In genomic region chr2:10446631-10447030, GRCh38 we compare ENCODE assay signal across 9 cellular contexts. TPM values are rescaled to one million over a fixed set of nuclear protein-coding genes. Genes with fewer than 3 reads are reported as not detected.
DNase-seq lines count a peak whose midpoint lies in the region; ATAC-seq, FAIRE-seq and TF ChIP-seq lines count a peak whose summit lies in the region.
"Had no signal": no experiment of that assay in that cellular context is flagged by ENCODE, and none has a peak within 500 bp of the region (broad histone marks: within the 10 kb centered on the region; RNA-seq: fewer than 3 reads in every experiment).

No MANE protein-coding gene starts in this region.

- peaks cover 22% of the 10 kb centered on the region for H3K36me3 Mint-ChIP-seq in activated naive CD8-positive, alpha-beta T cell

- peak overlapping the region; percentile 72 for H3K27ac Mint-ChIP-seq in activated naive CD8-positive, alpha-beta T cell

- no peak for TF ChIP-seq EP300 in A549 (IDR thresholded peaks at IDR 0.05)

- H3K9me3 ChIP-seq in A549 (no peaks in the 10 kb centered on the region), HAP-1 (no peaks in the 10 kb centered on the region), lower lobe of right lung (no peaks in the 10 kb centered on the region)

- intact Hi-C loops in lower lobe of right lung (cut with DNase I): no loop called here

- H3K27ac ChIP-seq in A549: peak overlapping the region in 1 of 2 experiments; percentile 90; a peak in 2 of 6 replicates
- peak overlapping the region; percentile 93 for H3K27ac ChIP-seq in lower lobe of right lung

- 85% methylated on average over 6 of the region's 6 CpGs for WGBS in A549 (ENCODE audit: missing lambda C conversion rate)

- H3K4me3 ChIP-seq in A549 (peak overlapping the region; percentile 78), HAP-1 (peak overlapping the region; percentile 54), lower lobe of right lung (peak overlapping the region; percentile 65)

- H3K36me3 ChIP-seq in HAP-1 (replicated peaks) (peaks cover 43% of the 10 kb centered on the region), lower lobe of right lung (peaks cover 33% of the 10 kb centered on the region)

- POLR2A ChIA-PET in A549 (lab: Yijun Ruan, JAX): interaction anchor here (0.5 to 3.0 kb wide), 5 partner anchors 7 to 53 kb away, joined by 4 to 24 read pairs (median 10); no protein-coding TSS in a partner anchor

- H3K4me2 ChIP-seq in A549: peak overlapping the region; percentile 92

- no peak for TF ChIP-seq POLR2A in A549 (IDR thresholded peaks at IDR 0.05; ENCODE audit: low read length)

- DNase-seq in A549 (ENCODE audit: low read depth in 1 of 2, low spot score in 1 of 2) (no peak), HAP-1 (ENCODE audit: low spot score in 2 of 2) (peak in 1 of 2 experiments; percentile 25), lower lobe of right lung (no peak), UCSD-AML1 (lab: John Stamatoyannopoulos, UW; ENCODE audit: unreplicated experiment) (no peak), NCI-H2081 (lab: John Stamatoyannopoulos, UW) (no peak), germinal center (ENCODE audit: low spot score) (no peak)
- DNase-seq: effector CD4-positive, alpha-beta T cell had no signal

- in situ Hi-C loops in HAP-1 (cut with MboI; ENCODE audit: low sequenced_read_pairs): loop anchor here (10.0 kb wide), 1 partner anchor 218 kb away; no protein-coding TSS in a partner anchor

- H3K9me3 Mint-ChIP-seq in activated naive CD8-positive, alpha-beta T cell (ENCODE audit: low read depth): no peaks in the 10 kb centered on the region

- CTCF ChIA-PET in A549 (lab: Yijun Ruan, JAX): interaction anchor here (0.7 to 6.7 kb wide), 12 partner anchors 12 to 989 kb away, joined by 3 to 74 read pairs (median 4); no protein-coding TSS in a partner anchor

- H3K4me1 Mint-ChIP-seq in activated naive CD8-positive, alpha-beta T cell (ENCODE audit: low read depth): peaks cover 54% of the 10 kb centered on the region

- no peak for ATAC-seq in A549
- no peak for ATAC-seq in lower lobe of right lung
- ATAC-seq in HG03571 (IDR thresholded peaks at IDR 0.05; ENCODE audit: unreplicated experiment): no peak

- no peak for TF ChIP-seq RAD21 in A549 (conservative IDR thresholded peaks at IDR 0.05 in 1 of 2, IDR thresholded peaks at IDR 0.05 in 1 of 2)

- no peak for FAIRE-seq in A549 (lab: Jason Lieb, UNC)

- TF ChIP-seq CTCF in A549 (IDR thresholded peaks at IDR 0.05) (no peak), lower lobe of right lung (IDR thresholded peaks at IDR 0.05) (no peak)

- H3K4me1 ChIP-seq in A549 (peaks cover 43% of the 10 kb centered on the region), HAP-1 (peaks cover 16% of the 10 kb centered on the region), lower lobe of right lung (peaks cover 43% of the 10 kb centered on the region)

- H3K27me3 Mint-ChIP-seq in activated naive CD8-positive, alpha-beta T cell: no peaks in the 10 kb centered on the region

- H3K4me3 Mint-ChIP-seq in activated naive CD8-positive, alpha-beta T cell: peak overlapping the region; percentile 99

- no peaks in the 10 kb centered on the region for H3K27me3 ChIP-seq in HAP-1 (ENCODE audit: low read depth)
- H3K27me3 ChIP-seq in lower lobe of right lung (ENCODE audit: low read depth): no peaks in the 10 kb centered on the region

TF ChIP-seq in A549, 52 proteins besides CTCF, POLR2A, EP300 and RAD21:
- TF ChIP-seq EHMT2 (IDR thresholded peaks at IDR 0.05; ENCODE audit: low read depth): no peak
- TF ChIP-seq E2F6 (IDR thresholded peaks at IDR 0.05; ENCODE audit: borderline replicate concordance, low read depth): no peak
- no peak for TF ChIP-seq MYC (IDR thresholded peaks at IDR 0.05; ENCODE audit: borderline replicate concordance, low read length)
- peak; percentile 12; the same call in 1 of the 2 replicates for TF ChIP-seq RARB (CRISPR knock-in tag; IDR thresholded peaks at IDR 0.05)
- TF ChIP-seq NPAS2 (CRISPR knock-in tag; IDR thresholded peaks at IDR 0.05; ENCODE audit: borderline replicate concordance): no peak
- TF ChIP-seq CHD2 (IDR thresholded peaks at IDR 0.05; ENCODE audit: low read length, partially characterized antibody): no peak
- no peak for TF ChIP-seq KDM1A (IDR thresholded peaks at IDR 0.05; ENCODE audit: low read depth)
- no peak for TF ChIP-seq TFCP2L1 (CRISPR knock-in tag; IDR thresholded peaks at IDR 0.05)
- TF ChIP-seq ESRRA (IDR thresholded peaks at IDR 0.05; ENCODE audit: borderline replicate concordance, low read length): no peak
- TF ChIP-seq FOSB (CRISPR knock-in tag; IDR thresholded peaks at IDR 0.05): peak; percentile 40; the same call in 1 of the 2 replicates
- TF ChIP-seq ZC3H11A (IDR thresholded peaks at IDR 0.05): no peak
- no peak for TF ChIP-seq ZSCAN20 (CRISPR knock-in tag; IDR thresholded peaks at IDR 0.05)

RNA-seq across cellular contexts. Expression of gene ODC1, which starts 1.5 kb away (rescaled TPM):
- polyA plus RNA-seq in A549 (2011; rRNA removed) (198 and 265 TPM in 2 replicates), A549 (2017; fragmentation: RNase III; extraction: RNeasy Plus Mini Kit Qiagen cat#74134 plus additional on column Dnase treatment) (56.3 to 89.5 TPM (median 57.8 TPM) in 3 replicates)
- polyA plus RNA-seq in A549 (2012; cell fraction: cytosol; rRNA removed): 147 and 159 TPM in 2 replicates
- polyA plus RNA-seq in A549 (2012; cell fraction: nucleus; rRNA removed): 84.5 and 165 TPM in 2 replicates
- polyA minus RNA-seq in A549 (2011; rRNA and poly(A)+ RNA removed): 110 and 113 TPM in 2 replicates
- 30.1 TPM for total RNA-seq in lower lobe of right lung
